ENCODE assay signal across 31 cellular contexts in the genomic region with DNA sequence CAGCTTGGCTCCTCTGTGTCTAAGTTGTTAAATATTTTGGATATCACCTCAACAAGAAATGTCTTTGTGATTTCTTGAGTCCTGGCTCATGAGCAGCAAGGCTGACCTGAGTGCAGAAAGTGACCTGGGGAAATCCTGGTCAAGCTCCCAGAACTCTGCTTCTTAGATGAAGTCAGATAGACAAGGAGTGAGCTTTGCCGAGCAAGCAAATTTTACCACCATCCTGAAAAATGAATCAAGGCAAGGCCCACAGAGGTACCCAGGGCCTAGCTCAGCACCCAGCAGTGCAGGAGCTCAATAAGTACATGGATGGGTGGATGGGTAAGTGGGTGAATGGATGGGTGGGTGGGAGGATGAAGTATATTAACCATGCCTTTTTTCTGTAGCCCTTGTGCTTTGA.
"Had no signal": no experiment of that assay in that cellular context is flagged by ENCODE, and none has a peak within 500 bp of the region (broad histone marks: within the 10 kb centered on the region; RNA-seq: fewer than 3 reads in every experiment).

No MANE protein-coding gene starts in this region.

- H3K36me3 Mint-ChIP-seq: activated CD4-positive, alpha-beta memory T cell treated with anti-CD3 and anti-CD28 coated beads for 36 hours; activated naive CD8-positive, alpha-beta T cell treated with anti-CD3 and anti-CD28 coated beads for 36 hours; T-cell had no signal

- H3K9me3 ChIP-seq: adrenal gland, body of pancreas had no signal

- DNase-seq: activated CD4-positive, alpha-beta memory T cell treated with anti-CD3 and anti-CD28 coated beads for 36 hours; activated CD4-positive, alpha-beta T cell treated with anti-CD3 and anti-CD28 coated beads for 36 hours; activated CD4-positive, alpha-beta T cell treated with anti-CD3 and anti-CD28 coated beads, Interleukin-2, amount 10 ng/mL, durations not matched to agents 24 days and 14 days; activated CD4-positive, CD25-positive, alpha-beta regulatory T cell; activated CD4-positive, CD25-positive, alpha-beta regulatory T cell treated with anti-CD3 and anti-CD28 coated beads, Interleukin-2, amount 50 U/mL, for 72 hours; activated CD8-positive, alpha-beta memory T cell treated with anti-CD3 and anti-CD28 coated beads, Interleukin-2, amount 50 U/mL, for 48 hours; activated CD8-positive, alpha-beta T cell treated with anti-CD3 and anti-CD28 coated beads, Interleukin-2, amount 10 ng/mL, durations not matched to agents 7 days and 5 days; activated effector memory CD4-positive, alpha-beta T cell treated with Interleukin-2 at 50 U/mL for 16 hours; activated gamma-delta T cell treated with Interleukin-2 at 50 U/mL for 16 hours; activated naive CD4-positive, alpha-beta T cell treated with anti-CD3 and anti-CD28 coated beads, Interleukin-2, amount 50 U/mL, for 16 hours; activated naive CD8-positive, alpha-beta T cell treated with anti-CD3 and anti-CD28 coated beads for 36 hours; activated naive CD8-positive, alpha-beta T cell treated with anti-CD3 and anti-CD28 coated beads, Interleukin-2, amount 50 U/mL, for 24 hours; activated T-cell treated with anti-CD3 and anti-CD28 coated beads for 4 hours; activated T-cell treated with anti-CD3 and anti-CD28 coated beads, Interleukin-2, amount 50 U/mL, for 24 hours; activated T-cell treated with anti-CD3 and anti-CD28 coated beads, Interleukin-2, amount 50 U/mL, for 72 hours; adrenal gland; amygdala; aorta; body of pancreas; caudate nucleus; cortex of kidney; effector CD8-positive, alpha-beta T cell; foreskin fibroblast; head of caudate nucleus; SW 1271; T-cell; T-helper 2 cell had no signal

- H3K27ac Mint-ChIP-seq: activated CD4-positive, alpha-beta memory T cell treated with anti-CD3 and anti-CD28 coated beads for 36 hours; activated CD4-positive, alpha-beta T cell treated with anti-CD3 and anti-CD28 coated beads for 36 hours; activated CD4-positive, alpha-beta T cell treated with anti-CD3 and anti-CD28 coated beads, Interleukin-2, amount 10 ng/mL, durations not matched to agents 24 days and 14 days; activated CD8-positive, alpha-beta T cell treated with anti-CD3 and anti-CD28 coated beads, Interleukin-2, amount 10 ng/mL, durations not matched to agents 7 days and 5 days; activated naive CD8-positive, alpha-beta T cell treated with anti-CD3 and anti-CD28 coated beads for 36 hours; activated naive CD8-positive, alpha-beta T cell treated with anti-CD3 and anti-CD28 coated beads, Interleukin-2, amount 50 U/mL, for 24 hours; activated T-cell treated with anti-CD3 and anti-CD28 coated beads, Interleukin-2, amount 50 U/mL, for 24 hours; activated T-cell treated with anti-CD3 and anti-CD28 coated beads, Interleukin-2, amount 50 U/mL, for 72 hours; T-cell had no signal

- H3K27ac ChIP-seq: adrenal gland, body of pancreas had no signal

- H3K4me3 ChIP-seq: adrenal gland, body of pancreas had no signal

- ATAC-seq: activated CD4-positive, alpha-beta T cell treated with anti-CD3 and anti-CD28 coated beads for 36 hours; activated CD8-positive, alpha-beta T cell treated with anti-CD3 and anti-CD28 coated beads, Interleukin-2, amount 10 ng/mL, durations not matched to agents 7 days and 5 days; activated naive CD8-positive, alpha-beta T cell treated with anti-CD3 and anti-CD28 coated beads, Interleukin-2, amount 50 U/mL, for 24 hours; activated T-cell treated with anti-CD3 and anti-CD28 coated beads, Interleukin-2, amount 50 U/mL, for 72 hours; body of pancreas; esophagus mucosa; T-cell had no signal

- H3K36me3 ChIP-seq: adrenal gland had no signal

- H3K9me3 Mint-ChIP-seq: activated CD4-positive, alpha-beta memory T cell treated with anti-CD3 and anti-CD28 coated beads for 36 hours; activated CD4-positive, alpha-beta T cell treated with anti-CD3 and anti-CD28 coated beads, Interleukin-2, amount 10 ng/mL, durations not matched to agents 24 days and 14 days; activated naive CD8-positive, alpha-beta T cell treated with anti-CD3 and anti-CD28 coated beads for 36 hours; activated naive CD8-positive, alpha-beta T cell treated with anti-CD3 and anti-CD28 coated beads, Interleukin-2, amount 50 U/mL, for 24 hours; activated T-cell treated with anti-CD3 and anti-CD28 coated beads, Interleukin-2, amount 50 U/mL, for 24 hours; activated T-cell treated with anti-CD3 and anti-CD28 coated beads, Interleukin-2, amount 50 U/mL, for 72 hours; T-cell had no signal

- H3K4me3 Mint-ChIP-seq: activated CD4-positive, alpha-beta memory T cell treated with anti-CD3 and anti-CD28 coated beads for 36 hours; activated CD4-positive, alpha-beta T cell treated with anti-CD3 and anti-CD28 coated beads for 36 hours; activated CD4-positive, alpha-beta T cell treated with anti-CD3 and anti-CD28 coated beads, Interleukin-2, amount 10 ng/mL, durations not matched to agents 24 days and 14 days; activated CD8-positive, alpha-beta T cell treated with anti-CD3 and anti-CD28 coated beads, Interleukin-2, amount 10 ng/mL, durations not matched to agents 7 days and 5 days; activated naive CD8-positive, alpha-beta T cell treated with anti-CD3 and anti-CD28 coated beads for 36 hours; activated naive CD8-positive, alpha-beta T cell treated with anti-CD3 and anti-CD28 coated beads, Interleukin-2, amount 50 U/mL, for 24 hours; activated T-cell treated with anti-CD3 and anti-CD28 coated beads, Interleukin-2, amount 50 U/mL, for 24 hours; activated T-cell treated with anti-CD3 and anti-CD28 coated beads, Interleukin-2, amount 50 U/mL, for 72 hours; T-cell had no signal

- FAIRE-seq: colon, endometrium, frontal cortex had no signal

- H3K27me3 ChIP-seq: adrenal gland, body of pancreas had no signal

- H3K4me1 ChIP-seq: adrenal gland, body of pancreas had no signal
